10 cellular contexts compared by ENCODE assay signal in the genomic region with DNA sequence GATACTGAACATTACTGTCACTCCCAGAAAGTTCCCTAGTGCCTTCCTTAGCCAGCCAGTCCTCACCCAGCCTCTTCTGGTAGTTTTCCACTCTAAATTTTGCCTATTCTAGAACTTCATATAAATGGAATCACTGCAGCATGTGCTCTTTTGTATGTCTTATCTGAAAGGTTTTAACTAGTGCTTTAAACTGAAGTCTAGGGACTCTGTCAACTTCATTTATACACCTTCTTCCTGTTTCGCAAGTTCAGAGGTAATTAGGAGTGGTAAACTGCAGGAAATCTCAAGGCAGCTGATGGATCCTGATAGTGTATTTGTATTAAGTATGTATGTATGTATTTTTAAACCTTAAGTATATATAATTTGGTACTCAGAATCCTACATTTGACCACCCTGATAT.
A peak's percentile ranks its signal among the peaks of the same experiment; 100 is the strongest.
DNase-seq lines count a peak whose midpoint lies in the region; ATAC-seq and TF ChIP-seq lines count a peak whose summit lies in the region.
"Had no signal": no experiment of that assay in that cellular context is flagged by ENCODE, and none has a peak within 500 bp of the region (broad histone marks: within the 10 kb centered on the region; RNA-seq: fewer than 3 reads in every experiment).

No MANE protein-coding gene starts in this region.

- H2BK20ac ChIP-seq in IMR-90 (ENCODE audit: low read depth, low read length) = no peak overlapping the region

- no peak for TF ChIP-seq EP300 in stomach (IDR thresholded peaks at IDR 0.05)

- H3K27ac ChIP-seq in IMR-90 (ENCODE audit: insufficient read depth, low read length) (no peak overlapping the region), angular gyrus (ENCODE audit: low read depth, low read length) (peak overlapping the region; percentile 96), hepatocyte (peak overlapping the region; percentile 93), stomach (peak overlapping the region in 4 of 5 donors; percentile 66 to 86 (median 80))

- H3K36me3 ChIP-seq in IMR-90 (ENCODE audit: control insufficient read depth, insufficient read depth, low read length) = no peaks in the 10 kb centered on the region
- no peaks in the 10 kb centered on the region for H3K36me3 ChIP-seq in hepatocyte (replicated peaks; ENCODE audit: insufficient read depth, low read depth)
- peaks cover 0 to 9% (median 7%) of the 10 kb centered on the region in 4 donors for H3K36me3 ChIP-seq in stomach

- no peak overlapping the region for H3K27ac Mint-ChIP-seq in stimulated activated effector memory CD8-positive, alpha-beta T cell treated with anti-CD3 and anti-CD28 coated beads, Interleukin-12 subunit alpha, Interleukin-12 subunit beta, amount 100 ng/mL, for 72 hours

- no peak overlapping the region for H2AK5ac ChIP-seq in IMR-90 (ENCODE audit: low read depth, low read length)

- H3K4me2 ChIP-seq in IMR-90 (ENCODE audit: low read depth, low read length) (no peak overlapping the region), hepatocyte (peak overlapping the region; percentile 2)

- H4K20me1 ChIP-seq in IMR-90 (ENCODE audit: insufficient read depth, low read length) (peaks cover 6% of the 10 kb centered on the region), hepatocyte (ENCODE audit: insufficient read depth, poor library complexity, severe bottlenecking) (no peaks in the 10 kb centered on the region)

- ATAC-seq in IMR-90 (ENCODE audit: low read depth) = no peak
- no peak for ATAC-seq in HG03097 (IDR thresholded peaks at IDR 0.05; ENCODE audit: low FRiP score, unreplicated experiment)
- ATAC-seq in stimulated activated effector memory CD8-positive, alpha-beta T cell treated with anti-CD3 and anti-CD28 coated beads, Interleukin-12 subunit alpha, Interleukin-12 subunit beta, amount 100 ng/mL, for 72 hours = no peak

- peaks cover 2% of the 10 kb centered on the region for H3K79me2 ChIP-seq in hepatocyte

- peaks cover 3 to 23% of the 10 kb centered on the region in 2 experiments; a peak in 3 of 4 replicates for H3K79me1 ChIP-seq in IMR-90 (ENCODE audit: low read depth in 1 of 2, low read length in 2 of 2)

- H3K9me3 ChIP-seq in IMR-90 (ENCODE audit: control insufficient read depth, insufficient read depth, low read length) (no peaks in the 10 kb centered on the region), hepatocyte (ENCODE audit: low read depth) (no peaks in the 10 kb centered on the region), stomach (no peaks in the 10 kb centered on the region)

- H3K27me3 ChIP-seq in IMR-90 (ENCODE audit: control insufficient read depth, insufficient read depth, low read length) (no peaks in the 10 kb centered on the region), hepatocyte (no peaks in the 10 kb centered on the region), stomach (no peaks in the 10 kb centered on the region)

- H3K56ac ChIP-seq in IMR-90 (ENCODE audit: extremely low read depth, insufficient read depth, low read length) = no peak overlapping the region

- H3K4me1 ChIP-seq in IMR-90 (ENCODE audit: control insufficient read depth, insufficient read depth, low read length) (peaks cover 33% of the 10 kb centered on the region), hepatocyte (ENCODE audit: insufficient read depth) (peaks cover 70% of the 10 kb centered on the region), stomach (peaks cover 64 to 100% (median 90%) of the 10 kb centered on the region in 4 donors)

- DNase-seq in IMR-90 (no peak), hepatocyte (ENCODE audit: low spot score) (no peak), stomach (no peak)
- DNase-seq in activated CD4-positive, alpha-beta T cell treated with anti-CD3 and anti-CD28 coated beads, Interleukin-2, amount 50 U/mL, for 1 hour = no peak
- DNase-seq in activated CD4-positive, alpha-beta T cell treated with anti-CD3 and anti-CD28 coated beads for 48 hours = no peak
- DNase-seq in stimulated activated effector memory CD8-positive, alpha-beta T cell treated with anti-CD3 and anti-CD28 coated beads, Interleukin-12 subunit alpha, Interleukin-12 subunit beta, amount 100 ng/mL, for 72 hours (ENCODE audit: low spot score in 2 of 2) = no peak
- DNase-seq: NCI-H1092 treated with DMSO at 0.1 percent for 48 hours; stimulated activated CD4-positive, alpha-beta T cell treated with anti-CD3 and anti-CD28 coated beads, Interleukin-2, amount 100 ng/mL, for 48 hours had no signal

- H4K5ac ChIP-seq in IMR-90 (ENCODE audit: low read depth, low read length) = no peak overlapping the region

- no peak overlapping the region for H2AK9ac ChIP-seq in IMR-90 (replicated peaks; ENCODE audit: low read depth, low read length, poor library complexity)

- H3K4ac ChIP-seq in IMR-90 (ENCODE audit: low read depth, low read length) = no peak overlapping the region

- TF ChIP-seq POLR2A in IMR-90 (IDR thresholded peaks at IDR 0.05; ENCODE audit: low read depth, low read length) (no peak), stomach (IDR thresholded peaks at IDR 0.05) (no peak)

- peak overlapping the region; percentile 13; the same call in 1 of the 2 replicates for H3K23ac ChIP-seq in IMR-90 (ENCODE audit: low read depth, low read length)

- no peak overlapping the region for H3K4me3 Mint-ChIP-seq in stimulated activated effector memory CD8-positive, alpha-beta T cell treated with anti-CD3 and anti-CD28 coated beads, Interleukin-12 subunit alpha, Interleukin-12 subunit beta, amount 100 ng/mL, for 72 hours

- H4K8ac ChIP-seq in IMR-90 (ENCODE audit: low read depth in 2 of 2, low read length in 2 of 2) = no peak overlapping the region

- no peaks in the 10 kb centered on the region for H3K9me2 ChIP-seq in hepatocyte (replicated peaks; ENCODE audit: insufficient read depth)

- POLR2A ChIA-PET in IMR-90 (lab: Charles Lee; ENCODE audit: unreplicated experiment) = no interaction called here

- peaks cover 6% of the 10 kb centered on the region for H3K36me3 Mint-ChIP-seq in stimulated activated effector memory CD8-positive, alpha-beta T cell treated with anti-CD3 and anti-CD28 coated beads, Interleukin-12 subunit alpha, Interleukin-12 subunit beta, amount 100 ng/mL, for 72 hours

- no peak overlapping the region for H4K91ac ChIP-seq in IMR-90 (ENCODE audit: insufficient read depth, low read depth, low read length)

- H2AFZ ChIP-seq in IMR-90 (replicated peaks; ENCODE audit: low read length, poor library complexity) (no peak overlapping the region), hepatocyte (no peak overlapping the region)

- H3K4me1 Mint-ChIP-seq in stimulated activated effector memory CD8-positive, alpha-beta T cell treated with anti-CD3 and anti-CD28 coated beads, Interleukin-12 subunit alpha, Interleukin-12 subunit beta, amount 100 ng/mL, for 72 hours = peaks cover 8% of the 10 kb centered on the region

- H3K9ac ChIP-seq in IMR-90 (ENCODE audit: low read depth, low read length) = no peak overlapping the region

- H3K4me3 ChIP-seq in IMR-90 (ENCODE audit: insufficient read depth, low read depth, low read length) (no peak overlapping the region), hepatocyte (no peak overlapping the region), stomach (no peak overlapping the region)

- no peak overlapping the region for H3K18ac ChIP-seq in IMR-90 (ENCODE audit: low read depth, low read length)

- peak overlapping the region; percentile 30 for H2BK5ac ChIP-seq in IMR-90 (ENCODE audit: low read depth, low read length, poor library complexity, severe bottlenecking)

- no TSS peak for BruUV-seq in IMR-90 (replicated peaks; lab: Mats Ljungman, UMichigan)

- TF ChIP-seq CTCF in IMR-90 (conservative IDR thresholded peaks at IDR 0.05; ENCODE audit: low read depth, low read length) (no peak), hepatocyte (IDR thresholded peaks at IDR 0.05; ENCODE audit: poor library complexity) (no peak), stomach (IDR thresholded peaks at IDR 0.05) (no peak)

- CTCF ChIA-PET in IMR-90 (lab: Yijun Ruan, JAX) = no interaction called here

- dilution Hi-C loops in IMR-90 (cut with HindIII; ENCODE audit: low sequenced_read_pairs, unreplicated experiment) = no loop called here

- TF ChIP-seq RAD21 in IMR-90 (IDR thresholded peaks at IDR 0.05; ENCODE audit: low read length) = no peak

- peaks cover 38% of the 10 kb centered on the region for H3K9me1 ChIP-seq in IMR-90 (ENCODE audit: insufficient read depth, low read length)

- H3K9me3 Mint-ChIP-seq in stimulated activated effector memory CD8-positive, alpha-beta T cell treated with anti-CD3 and anti-CD28 coated beads, Interleukin-12 subunit alpha, Interleukin-12 subunit beta, amount 100 ng/mL, for 72 hours = no peaks in the 10 kb centered on the region

- WGBS in IMR-90 (ENCODE audit: extremely low coverage in 2 of 2, insufficient read length in 1 of 2), 2 experiments = no CpG with 5 or more reads among the region's 1 CpG
- 64% methylated on average over 1 of the region's 1 CpG for WGBS in hepatocyte (ENCODE audit: low lambda C conversion rate, missing lambda C conversion rate)
- WGBS in stomach, 5 donors = 22 to 47% (median 32%) methylated on average over 1 of the region's 1 CpG

- no peak overlapping the region for H3K14ac ChIP-seq in IMR-90 (replicated peaks; ENCODE audit: low read depth, low read length)

- H2BK120ac ChIP-seq in IMR-90 (ENCODE audit: low read depth, low read length) = 0 out of 2 replicates have a peak overlapping the region, but pooled peaks have one; percentile 1

- no peak overlapping the region for H2BK15ac ChIP-seq in IMR-90 (ENCODE audit: low read depth, low read length)

- intact Hi-C loops in IMR-90 (cut with micrococcal nuclease) (no loop called here), stomach (cut with DNase I; ENCODE audit: low total_unique reads) (no loop called here)

- in situ Hi-C loops in IMR-90 (cut with MboI; ENCODE audit: low sequenced_read_pairs) = no loop called here

TF ChIP-seq in IMR-90, 13 proteins besides CTCF, POLR2A, EP300 and RAD21 (continues in another document):
- TF ChIP-seq FOS (IDR thresholded peaks at IDR 0.05; ENCODE audit: low read depth, low read length) (no peak), MXI1 (IDR thresholded peaks at IDR 0.05; ENCODE audit: borderline replicate concordance, low read depth, low read length) (no peak), MAFK (IDR thresholded peaks at IDR 0.05; ENCODE audit: low read depth, low read length) (no peak), NFE2L2 (IDR thresholded peaks at IDR 0.05; ENCODE audit: low read depth, low read length) (no peak), CEBPB (IDR thresholded peaks at IDR 0.05; ENCODE audit: low read depth, low read length) (no peak)
- TF ChIP-seq, protein P1, sequence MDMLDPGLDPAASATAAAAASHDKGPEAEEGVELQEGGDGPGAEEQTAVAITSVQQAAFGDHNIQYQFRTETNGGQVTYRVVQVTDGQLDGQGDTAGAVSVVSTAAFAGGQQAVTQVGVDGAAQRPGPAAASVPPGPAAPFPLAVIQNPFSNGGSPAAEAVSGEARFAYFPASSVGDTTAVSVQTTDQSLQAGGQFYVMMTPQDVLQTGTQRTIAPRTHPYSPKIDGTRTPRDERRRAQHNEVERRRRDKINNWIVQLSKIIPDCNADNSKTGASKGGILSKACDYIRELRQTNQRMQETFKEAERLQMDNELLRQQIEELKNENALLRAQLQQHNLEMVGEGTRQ (IDR thresholded peaks at IDR 0.05; ENCODE audit: low read depth, low read length) = no peak
